16 cellular contexts compared by ENCODE assay signal in genomic region chr12:129641916-129642315, GRCh38.
"Had no signal": no experiment of that assay in that cellular context is flagged by ENCODE, and none has a peak within 500 bp of the region (broad histone marks: within the 10 kb centered on the region; RNA-seq: fewer than 3 reads in every experiment).

No MANE protein-coding gene starts in this region.

- H3K27me3 Mint-ChIP-seq: stimulated activated naive CD8-positive, alpha-beta T cell treated with anti-CD3 and anti-CD28 coated beads, Interleukin-15, amount 100 ng/mL, for 72 hours; T-cell had no signal

- H3K4me1 Mint-ChIP-seq: natural killer cell; stimulated activated naive CD8-positive, alpha-beta T cell treated with anti-CD3 and anti-CD28 coated beads, Interleukin-15, amount 100 ng/mL, for 72 hours; T-cell had no signal

- H3K27ac Mint-ChIP-seq: activated CD8-positive, alpha-beta T cell treated with anti-CD3 and anti-CD28 coated beads, Interleukin-2, amount 10 ng/mL, durations not matched to agents 7 days and 5 days; activated naive CD4-positive, alpha-beta T cell treated with anti-CD3 and anti-CD28 coated beads, Interleukin-2, amount 50 U/mL, for 72 hours; activated T-helper 1 cell treated with anti-CD3 and anti-CD28 coated beads, Interleukin-12 subunit alpha, Interleukin-12 subunit beta, Interleukin-2, Interleukin-4 antibody, amounts not matched to agents 30 ng/mL and 10 ng/mL and 1 ng/mL, durations not matched to agents 14 hours and 24 hours and 36 hours; natural killer cell; T-cell; T-helper 2 cell treated with Interferon-gamma antibody and Interleukin-4, amounts not matched to agents 5 μg/mL and 100 μg/mL, for 36 hours had no signal

- H3K4me3 ChIP-seq: adrenal gland, pancreas, tibial artery had no signal

- H3K9me3 Mint-ChIP-seq: natural killer cell had no signal

- H3K4me3 Mint-ChIP-seq: activated CD8-positive, alpha-beta T cell treated with anti-CD3 and anti-CD28 coated beads, Interleukin-2, amount 10 ng/mL, durations not matched to agents 7 days and 5 days; activated T-helper 1 cell treated with anti-CD3 and anti-CD28 coated beads, Interleukin-12 subunit alpha, Interleukin-12 subunit beta, Interleukin-2, Interleukin-4 antibody, amounts not matched to agents 30 ng/mL and 10 ng/mL and 1 ng/mL, durations not matched to agents 14 hours and 24 hours and 36 hours; natural killer cell; stimulated activated naive CD8-positive, alpha-beta T cell treated with anti-CD3 and anti-CD28 coated beads, Interleukin-15, amount 100 ng/mL, for 72 hours; T-cell; T-helper 2 cell treated with Interferon-gamma antibody and Interleukin-4, amounts not matched to agents 5 μg/mL and 100 μg/mL, for 36 hours had no signal

- H3K36me3 Mint-ChIP-seq: activated naive CD4-positive, alpha-beta T cell treated with anti-CD3 and anti-CD28 coated beads, Interleukin-2, amount 50 U/mL, for 72 hours; natural killer cell; T-cell had no signal

- DNase-seq: activated CD4-positive, alpha-beta T cell treated with anti-CD3 and anti-CD28 coated beads, Interleukin-2, amount 50 U/mL, for 1 hour; activated CD4-positive, CD25-positive, alpha-beta regulatory T cell treated with anti-CD3 and anti-CD28 coated beads, Interleukin-2, amount 50 U/mL, for 72 hours; activated CD8-positive, alpha-beta T cell treated with anti-CD3 and anti-CD28 coated beads, Interleukin-2, amount 10 ng/mL, durations not matched to agents 7 days and 5 days; adrenal gland; cerebellar nuclear complex; foreskin keratinocyte; natural killer cell; pancreas; right cardiac atrium; stimulated activated naive CD8-positive, alpha-beta T cell treated with anti-CD3 and anti-CD28 coated beads, Interleukin-15, amount 100 ng/mL, for 72 hours; T-cell; tibial artery; WERI-Rb-1 had no signal

- H3K27ac ChIP-seq: adrenal gland, foreskin keratinocyte, pancreas, tibial artery, WERI-Rb-1 had no signal

- H3K9me3 ChIP-seq: adrenal gland, pancreas, tibial artery had no signal

- H3K4me1 ChIP-seq: adrenal gland, foreskin keratinocyte, pancreas, tibial artery had no signal

- H3K36me3 ChIP-seq: adrenal gland, pancreas, tibial artery, WERI-Rb-1 had no signal

- H3K27me3 ChIP-seq: adrenal gland, foreskin keratinocyte, pancreas, tibial artery had no signal
